ENCODE assay signal across 17 cellular contexts in the genomic region with DNA sequence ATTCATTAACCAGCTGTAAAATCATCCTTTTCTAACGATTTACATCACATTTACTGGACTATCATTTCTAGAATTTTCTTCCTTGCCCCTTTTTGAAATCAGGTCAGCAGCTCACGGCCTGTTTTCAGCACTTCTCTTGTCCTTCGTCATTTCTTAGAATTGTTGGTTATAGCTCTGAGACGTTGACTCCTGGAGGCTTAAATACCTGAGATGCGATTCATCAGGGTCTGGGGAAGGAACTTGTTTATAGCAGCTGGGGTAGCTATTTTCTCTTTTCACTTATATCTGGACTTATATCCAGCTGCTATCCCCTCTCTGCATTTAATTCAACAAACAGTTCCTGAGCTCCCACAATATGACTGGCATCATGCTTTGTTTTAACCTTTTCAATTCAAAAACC.
DNase-seq lines count a peak whose midpoint lies in the region; ATAC-seq and TF ChIP-seq lines count a peak whose summit lies in the region.
"Had no signal": no experiment of that assay in that cellular context is flagged by ENCODE, and none has a peak within 500 bp of the region (broad histone marks: within the 10 kb centered on the region; RNA-seq: fewer than 3 reads in every experiment).

No MANE protein-coding gene starts in this region.

- H3K27me3 Mint-ChIP-seq in activated CD8-positive, alpha-beta memory T cell treated with anti-CD3 and anti-CD28 coated beads, Interleukin-2, amount 10 ng/mL, durations not matched to agents 7 days and 5 days = peaks cover 3% of the 10 kb centered on the region

- peaks cover 2% of the 10 kb centered on the region for H3K9me3 Mint-ChIP-seq in activated CD8-positive, alpha-beta memory T cell treated with anti-CD3 and anti-CD28 coated beads, Interleukin-2, amount 10 ng/mL, durations not matched to agents 7 days and 5 days (ENCODE audit: low read depth)
- H3K9me3 Mint-ChIP-seq: effector memory CD8-positive, alpha-beta T cell; immature natural killer cell had no signal

- ATAC-seq in SK-N-SH treated with all-trans-retinoic acid at 6 μM for 48 hours (peak; percentile 64), HG02642 (IDR thresholded peaks at IDR 0.05; ENCODE audit: poor library complexity, unreplicated experiment) (no peak)
- ATAC-seq in activated CD8-positive, alpha-beta memory T cell treated with anti-CD3 and anti-CD28 coated beads, Interleukin-2, amount 10 ng/mL, durations not matched to agents 7 days and 5 days = no peak
- ATAC-seq: effector memory CD8-positive, alpha-beta T cell had no signal

- H3K4me3 Mint-ChIP-seq in activated CD8-positive, alpha-beta memory T cell treated with anti-CD3 and anti-CD28 coated beads, Interleukin-2, amount 10 ng/mL, durations not matched to agents 7 days and 5 days = no peak overlapping the region
- H3K4me3 Mint-ChIP-seq: effector memory CD8-positive, alpha-beta T cell; immature natural killer cell; nephron progenitor cell had no signal

- CTCF ChIA-PET in activated CD8-positive, alpha-beta memory T cell treated with anti-CD3 and anti-CD28 coated beads, Interleukin-2, amount 10 ng/mL, durations not matched to agents 7 days and 5 days (lab: Charles Lee) = no interaction called here

- DNase-seq in AG20443 (ENCODE audit: low spot score) = peak; percentile 37
- peak; percentile 35 for DNase-seq in fibroblast of gingiva (ENCODE audit: low read depth)
- peak; percentile 30 for DNase-seq in non-pigmented ciliary epithelial cell (ENCODE audit: low read depth)
- DNase-seq in GM19240 (ENCODE audit: insufficient read length, low spot score) = no peak
- no peak for DNase-seq in activated CD8-positive, alpha-beta memory T cell treated with anti-CD3 and anti-CD28 coated beads, Interleukin-2, amount 10 ng/mL, durations not matched to agents 7 days and 5 days
- DNase-seq in stimulated activated naive CD4-positive, alpha-beta T cell (lab: John Stamatoyannopoulos, UW) = no peak
- DNase-seq: activated gamma-delta T cell; BE2C; effector memory CD8-positive, alpha-beta T cell; glutamatergic neuron; immature natural killer cell; NCI-H1930; NCI-H510A treated with DMSO at 0.1 percent for 48 hours; nephron progenitor cell; T-helper 9 cell had no signal

- H3K4me1 Mint-ChIP-seq in activated CD8-positive, alpha-beta memory T cell treated with anti-CD3 and anti-CD28 coated beads, Interleukin-2, amount 10 ng/mL, durations not matched to agents 7 days and 5 days = peaks cover 12% of the 10 kb centered on the region

- H3K36me3 Mint-ChIP-seq in activated CD8-positive, alpha-beta memory T cell treated with anti-CD3 and anti-CD28 coated beads, Interleukin-2, amount 10 ng/mL, durations not matched to agents 7 days and 5 days = no peaks in the 10 kb centered on the region
- H3K36me3 Mint-ChIP-seq: immature natural killer cell had no signal

- no peak overlapping the region for H3K27ac Mint-ChIP-seq in activated CD8-positive, alpha-beta memory T cell treated with anti-CD3 and anti-CD28 coated beads, Interleukin-2, amount 10 ng/mL, durations not matched to agents 7 days and 5 days
- H3K27ac Mint-ChIP-seq: effector memory CD8-positive, alpha-beta T cell; immature natural killer cell; nephron progenitor cell had no signal

TF ChIP-seq in SK-N-SH treated with all-trans-retinoic acid at 6 μM for 48 hours, 23 proteins besides CTCF, POLR2A, EP300 and RAD21:
- TF ChIP-seq ISL1 (CRISPR knock-in tag; IDR thresholded peaks at IDR 0.05) = no peak
- no peak for TF ChIP-seq BACH2 (CRISPR knock-in tag; IDR thresholded peaks at IDR 0.05; ENCODE audit: borderline replicate concordance)
- no peak for TF ChIP-seq CSDC2 (CRISPR knock-in tag; IDR thresholded peaks at IDR 0.05)
- TF ChIP-seq, protein P1, sequence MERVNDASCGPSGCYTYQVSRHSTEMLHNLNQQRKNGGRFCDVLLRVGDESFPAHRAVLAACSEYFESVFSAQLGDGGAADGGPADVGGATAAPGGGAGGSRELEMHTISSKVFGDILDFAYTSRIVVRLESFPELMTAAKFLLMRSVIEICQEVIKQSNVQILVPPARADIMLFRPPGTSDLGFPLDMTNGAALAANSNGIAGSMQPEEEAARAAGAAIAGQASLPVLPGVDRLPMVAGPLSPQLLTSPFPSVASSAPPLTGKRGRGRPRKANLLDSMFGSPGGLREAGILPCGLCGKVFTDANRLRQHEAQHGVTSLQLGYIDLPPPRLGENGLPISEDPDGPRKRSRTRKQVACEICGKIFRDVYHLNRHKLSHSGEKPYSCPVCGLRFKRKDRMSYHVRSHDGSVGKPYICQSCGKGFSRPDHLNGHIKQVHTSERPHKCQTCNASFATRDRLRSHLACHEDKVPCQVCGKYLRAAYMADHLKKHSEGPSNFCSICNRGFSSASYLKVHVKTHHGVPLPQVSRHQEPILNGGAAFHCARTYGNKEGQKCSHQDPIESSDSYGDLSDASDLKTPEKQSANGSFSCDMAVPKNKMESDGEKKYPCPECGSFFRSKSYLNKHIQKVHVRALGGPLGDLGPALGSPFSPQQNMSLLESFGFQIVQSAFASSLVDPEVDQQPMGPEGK (CRISPR knock-in tag; IDR thresholded peaks at IDR 0.05; ENCODE audit: borderline replicate concordance) = no peak
- TF ChIP-seq, protein P2, sequence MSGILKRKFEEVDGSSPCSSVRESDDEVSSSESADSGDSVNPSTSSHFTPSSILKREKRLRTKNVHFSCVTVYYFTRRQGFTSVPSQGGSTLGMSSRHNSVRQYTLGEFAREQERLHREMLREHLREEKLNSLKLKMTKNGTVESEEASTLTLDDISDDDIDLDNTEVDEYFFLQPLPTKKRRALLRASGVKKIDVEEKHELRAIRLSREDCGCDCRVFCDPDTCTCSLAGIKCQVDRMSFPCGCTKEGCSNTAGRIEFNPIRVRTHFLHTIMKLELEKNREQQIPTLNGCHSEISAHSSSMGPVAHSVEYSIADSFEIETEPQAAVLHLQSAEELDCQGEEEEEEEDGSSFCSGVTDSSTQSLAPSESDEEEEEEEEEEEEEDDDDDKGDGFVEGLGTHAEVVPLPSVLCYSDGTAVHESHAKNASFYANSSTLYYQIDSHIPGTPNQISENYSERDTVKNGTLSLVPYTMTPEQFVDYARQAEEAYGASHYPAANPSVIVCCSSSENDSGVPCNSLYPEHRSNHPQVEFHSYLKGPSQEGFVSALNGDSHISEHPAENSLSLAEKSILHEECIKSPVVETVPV (CRISPR knock-in tag; IDR thresholded peaks at IDR 0.05) = no peak

Comparison
In these comparisons a context has a peak if more than half of its experiments do, and no peak if none do; other contexts are left out.
1. DNase-seq: peak in AG20443 (single experiment), fibroblast of gingiva (single experiment) and non-pigmented ciliary epithelial cell (single experiment); none in GM19240 (single experiment), activated CD8-positive, alpha-beta memory T cell treated with anti-CD3 and anti-CD28 coated beads, Interleukin-2, amount 10 ng/mL, durations not matched to agents 7 days and 5 days (single experiment) and stimulated activated naive CD4-positive, alpha-beta T cell (0 of 6).